8 cellular contexts compared by ENCODE assay signal in genomic region chr4:152935138-152935537, GRCh38. TPM values are rescaled to one million over a fixed set of nuclear protein-coding genes. Genes with fewer than 3 reads are reported as not detected.
DNase-seq lines count a peak whose midpoint lies in the region; ATAC-seq and TF ChIP-seq lines count a peak whose summit lies in the region.

No MANE protein-coding gene starts in this region.

- H3K4me1 ChIP-seq in cardiac muscle cell (ENCODE audit: low read depth) (peaks cover 2% of the 10 kb centered on the region), vagina (peaks cover 28% of the 10 kb centered on the region), SK-N-SH (ENCODE audit: control insufficient read depth in 1 of 2, insufficient read depth in 2 of 2, low read depth in 1 of 2, low read length in 1 of 2) (peaks cover 0 to 5% of the 10 kb centered on the region in 2 experiments; a peak in 1 of 4 replicates)

- TF ChIP-seq CTCF in cardiac muscle cell (IDR thresholded peaks at IDR 0.05; ENCODE audit: low read depth, low read length) (no peak), vagina (IDR thresholded peaks at IDR 0.05) (no peak), SK-N-SH (IDR thresholded peaks at IDR 0.05) (no peak)
- TF ChIP-seq CTCF in activated CD8-positive, alpha-beta T cell treated with anti-CD3 and anti-CD28 coated beads for 36 hours (IDR thresholded peaks at IDR 0.05): peak; percentile 22

- intact Hi-C loops in Right ventricle myocardium superior (cut with DNase I): no loop called here
- intact Hi-C loops in activated CD8-positive, alpha-beta T cell treated with anti-CD3 and anti-CD28 coated beads for 36 hours (cut with micrococcal nuclease): no loop called here
- intact Hi-C loops in vagina (cut with DNase I): no loop called here

- peaks cover 17% of the 10 kb centered on the region for H3K4me1 Mint-ChIP-seq in activated CD8-positive, alpha-beta T cell treated with anti-CD3 and anti-CD28 coated beads for 36 hours (ENCODE audit: low read depth)

- TF ChIP-seq EP300 in SK-N-SH (IDR thresholded peaks at IDR 0.05; ENCODE audit: borderline replicate concordance in 1 of 2, low read depth in 1 of 2, low read length in 1 of 2): no peak

- H3K36me3 Mint-ChIP-seq in activated CD8-positive, alpha-beta T cell treated with anti-CD3 and anti-CD28 coated beads for 36 hours (ENCODE audit: low read depth): no peaks in the 10 kb centered on the region

- DNase-seq in cardiac muscle cell (ENCODE audit: low read depth in 1 of 2, low spot score in 1 of 2) (no peak), Right ventricle myocardium superior (no peak), islet precursor cell (peak; percentile 81), vagina (ENCODE audit: extremely low spot score in 2 of 2) (no peak), SK-N-SH (no peak), glomerular visceral epithelial cell (ENCODE audit: extremely low spot score) (no peak), NCI-H2081 treated with DMSO at 0.1 percent for 48 hours (lab: John Stamatoyannopoulos, UW) (no peak)
- DNase-seq in activated CD8-positive, alpha-beta T cell treated with anti-CD3 and anti-CD28 coated beads for 36 hours: peak; percentile 44

- H3K9me3 ChIP-seq in cardiac muscle cell (ENCODE audit: low read depth) (no peaks in the 10 kb centered on the region), vagina (no peaks in the 10 kb centered on the region), SK-N-SH (no peaks in the 10 kb centered on the region)

- H3K36me3 ChIP-seq in cardiac muscle cell (no peaks in the 10 kb centered on the region), vagina (no peaks in the 10 kb centered on the region), SK-N-SH (replicated peaks in 1 of 2; ENCODE audit: control insufficient read depth in 1 of 2, insufficient read depth in 2 of 2, low read length in 1 of 2) (no peaks in the 10 kb centered on the region)

- no peak overlapping the region for H3K9ac ChIP-seq in SK-N-SH

- ATAC-seq in Right ventricle myocardium superior (ENCODE audit: poor library complexity): no peak
- no peak for ATAC-seq in activated CD8-positive, alpha-beta T cell treated with anti-CD3 and anti-CD28 coated beads for 36 hours

- H3K9me2 ChIP-seq in SK-N-SH: no peaks in the 10 kb centered on the region

- peaks cover 78% of the 10 kb centered on the region for H3K27me3 ChIP-seq in cardiac muscle cell
- no peaks in the 10 kb centered on the region for H3K27me3 ChIP-seq in vagina
- H3K27me3 ChIP-seq in SK-N-SH (ENCODE audit: insufficient read depth): peaks cover 34% of the 10 kb centered on the region

- peaks cover 48% of the 10 kb centered on the region for H3K27me3 Mint-ChIP-seq in activated CD8-positive, alpha-beta T cell treated with anti-CD3 and anti-CD28 coated beads for 36 hours

- H4K20me1 ChIP-seq in SK-N-SH (ENCODE audit: insufficient read depth): no peaks in the 10 kb centered on the region

- no peak overlapping the region for H2AFZ ChIP-seq in SK-N-SH (ENCODE audit: low read depth)

- POLR2A ChIA-PET in activated CD8-positive, alpha-beta T cell treated with anti-CD3 and anti-CD28 coated beads for 36 hours (lab: Charles Lee): no interaction called here
- POLR2A ChIA-PET in SK-N-SH (lab: Yijun Ruan, JAX): interaction anchor here (0.6 kb wide), 1 partner anchor 345 kb away, joined by 5 read pairs; no protein-coding TSS in a partner anchor

- H3K4me2 ChIP-seq in SK-N-SH: no peak overlapping the region

- 81% methylated on average over 15 of the region's 15 CpGs for WGBS in SK-N-SH (ENCODE audit: low lambda C conversion rate)

- H3K27ac ChIP-seq in cardiac muscle cell (no peak overlapping the region), vagina (peak overlapping the region; percentile 75), SK-N-SH (ENCODE audit: low read depth in 2 of 2, low read length in 1 of 2) (no peak overlapping the region)

- CTCF ChIA-PET in activated CD8-positive, alpha-beta T cell treated with anti-CD3 and anti-CD28 coated beads for 36 hours (lab: Charles Lee): interaction anchor here (0.8 to 1.7 kb wide), 6 partner anchors 17 to 193 kb away, joined by 3 to 5 read pairs (median 4); partner anchors contain the start of genes ARFIP1 and TIGD4
- CTCF ChIA-PET in SK-N-SH (lab: Yijun Ruan, JAX): interaction anchor here (0.9 to 1.7 kb wide), 2 partner anchors 24 to 25 kb away, joined by 3 to 7 read pairs; no protein-coding TSS in a partner anchor

- H3F3A ChIP-seq in SK-N-SH (replicated peaks; ENCODE audit: insufficient read depth): no peaks in the 10 kb centered on the region

- peak overlapping the region; percentile 53 for H3K4me3 Mint-ChIP-seq in activated CD8-positive, alpha-beta T cell treated with anti-CD3 and anti-CD28 coated beads for 36 hours

- TF ChIP-seq RAD21 in SK-N-SH (IDR thresholded peaks at IDR 0.05; ENCODE audit: low read length): no peak

- H3K79me2 ChIP-seq in SK-N-SH (ENCODE audit: insufficient read depth): no peaks in the 10 kb centered on the region

- no peaks in the 10 kb centered on the region for H3K9me3 Mint-ChIP-seq in activated CD8-positive, alpha-beta T cell treated with anti-CD3 and anti-CD28 coated beads for 36 hours

- peak overlapping the region; percentile 69 for H3K4me3 ChIP-seq in cardiac muscle cell
- H3K4me3 ChIP-seq in vagina: peak overlapping the region in 1 of 2 donors; percentile 79
- no peak overlapping the region for H3K4me3 ChIP-seq in SK-N-SH (ENCODE audit: low read depth in 2 of 2, low read length in 1 of 2)

- TF ChIP-seq POLR2A in vagina (IDR thresholded peaks at IDR 0.05): no peak

- no peak overlapping the region for H3K27ac Mint-ChIP-seq in activated CD8-positive, alpha-beta T cell treated with anti-CD3 and anti-CD28 coated beads for 36 hours

TF ChIP-seq in SK-N-SH, 30 proteins besides CTCF, POLR2A, EP300 and RAD21:
- no peak for TF ChIP-seq GATA2 (CRISPR knock-in tag; IDR thresholded peaks at IDR 0.05)
- no peak for TF ChIP-seq ZBTB33 (IDR thresholded peaks at IDR 0.05; ENCODE audit: borderline replicate concordance, low read depth)
- TF ChIP-seq PBX3 (IDR thresholded peaks at IDR 0.05): no peak
- no peak for TF ChIP-seq IRF3 (IDR thresholded peaks at IDR 0.05; ENCODE audit: low read depth, low read length)
- no peak for TF ChIP-seq NRF1 (IDR thresholded peaks at IDR 0.05; ENCODE audit: low read depth, low read length)

RNA-seq across cellular contexts. Expression of gene FHDC1, which starts 1.0 kb away (rescaled TPM):
- total RNA-seq in cardiac muscle cell (0.18 and 0.25 TPM in 2 replicates), Right ventricle myocardium superior (0.19 TPM), vagina (6.4 TPM)
- polyA plus RNA-seq in cardiac muscle cell (0.04 TPM in 1 of 2 replicates, not detected in the other), SK-N-SH (2012; rRNA removed) (0.02 and 0.03 TPM in 2 replicates)
- under 1 TPM; 0.05 to 0.11 TPM for total RNA-seq in activated CD8-positive, alpha-beta T cell treated with anti-CD3 and anti-CD28 coated beads for 36 hours
- polyA plus RNA-seq in SK-N-SH (2012; cell fraction: cytosol; rRNA removed): 0.01 TPM in 2 replicates
- 0.12 and 0.16 TPM in 2 replicates for polyA plus RNA-seq in SK-N-SH (2012; cell fraction: nucleus; rRNA removed)

Comparison
In these comparisons a context has a peak if more than half of its experiments do, and no peak if none do; other contexts are left out.
1. DNase-seq: peak in activated CD8-positive, alpha-beta T cell treated with anti-CD3 and anti-CD28 coated beads for 36 hours (single experiment) and islet precursor cell (single experiment); none in cardiac muscle cell (0 of 2), Right ventricle myocardium superior (single experiment), vagina (0 of 2), SK-N-SH (single experiment), glomerular visceral epithelial cell (single experiment) and NCI-H2081 treated with DMSO at 0.1 percent for 48 hours (single experiment).